12 cellular contexts compared by ENCODE assay signal in the genomic region with DNA sequence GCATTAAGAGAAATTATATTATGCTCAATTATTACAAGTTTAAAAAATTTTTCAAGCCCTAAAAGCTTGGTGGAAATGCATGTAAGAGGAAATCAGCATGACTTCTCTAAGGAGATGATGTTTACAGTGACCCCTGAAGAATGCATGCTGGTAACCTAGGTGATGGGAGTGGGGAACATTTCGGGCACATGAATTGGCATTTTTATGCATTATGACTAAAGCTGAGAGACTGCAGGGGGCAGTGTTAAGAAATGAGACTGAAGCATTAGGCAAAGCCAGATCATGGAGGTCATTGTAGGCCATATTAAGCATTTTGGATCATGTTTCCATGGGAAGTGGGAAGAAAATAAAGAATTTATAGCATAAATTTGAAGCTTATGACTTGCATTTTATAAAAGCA.
A peak's percentile ranks its signal among the peaks of the same experiment; 100 is the strongest.
DNase-seq lines count a peak whose midpoint lies in the region; TF ChIP-seq lines count a peak whose summit lies in the region.
"Had no signal": no experiment of that assay in that cellular context is flagged by ENCODE, and none has a peak within 500 bp of the region (broad histone marks: within the 10 kb centered on the region; RNA-seq: fewer than 3 reads in every experiment).

No MANE protein-coding gene starts in this region.

- peaks cover 34% of the 10 kb centered on the region for H3K4me1 Mint-ChIP-seq in mesothelial cell of epicardium

- H3K27ac Mint-ChIP-seq in mesothelial cell of epicardium, result peak overlapping the region; percentile 97
- H3K27ac Mint-ChIP-seq: activated T-cell treated with anti-CD3 and anti-CD28 coated beads, Interleukin-2, amount 50 U/mL, for 72 hours; T-helper 1 cell treated with Interleukin-12 subunit alpha and Interleukin-12 subunit beta and Interleukin-4 antibody, amounts not matched to agents 30 μg/mL and 1 μg/mL, for 36 hours had no signal

- TF ChIP-seq CTCF in mesothelial cell of epicardium (IDR thresholded peaks at IDR 0.05; ENCODE audit: unreplicated experiment), result no peak
- TF ChIP-seq CTCF in GM10248 (IDR thresholded peaks at IDR 0.05; ENCODE audit: control extremely low read depth, extremely low read depth, low read depth, missing control alignments), result no peak

- no peak overlapping the region for H3K4me3 Mint-ChIP-seq in mesothelial cell of epicardium
- H3K4me3 Mint-ChIP-seq: activated T-cell treated with anti-CD3 and anti-CD28 coated beads, Interleukin-2, amount 50 U/mL, for 72 hours; T-helper 1 cell treated with Interleukin-12 subunit alpha and Interleukin-12 subunit beta and Interleukin-4 antibody, amounts not matched to agents 30 μg/mL and 1 μg/mL, for 36 hours had no signal

- H3K27me3 Mint-ChIP-seq in mesothelial cell of epicardium (ENCODE audit: low read depth), result no peaks in the 10 kb centered on the region

- POLR2A ChIA-PET in GM10248 (lab: Yijun Ruan, JAX), result no interaction called here

- H3K9me3 Mint-ChIP-seq in mesothelial cell of epicardium, result no peaks in the 10 kb centered on the region
- H3K9me3 Mint-ChIP-seq: T-helper 1 cell treated with Interleukin-12 subunit alpha and Interleukin-12 subunit beta and Interleukin-4 antibody, amounts not matched to agents 30 μg/mL and 1 μg/mL, for 36 hours had no signal

- DNase-seq in EH (ENCODE audit: low read depth) (peak; percentile 68), NCI-H226 (peak; percentile 32), dedifferentiated amniotic fluid mesenchymal stem cell (ENCODE audit: extremely low spot score) (peak; percentile 17), mesothelial cell of epicardium (ENCODE audit: low spot score in 2 of 2, unreplicated experiment in 2 of 2) (no peak), AG08395 (ENCODE audit: low spot score) (no peak), GF-D8 (lab: John Stamatoyannopoulos, UW) (no peak), GM10248 (ENCODE audit: extremely low spot score) (no peak)
- DNase-seq in activated T-cell treated with anti-CD3 and anti-CD28 coated beads, Interleukin-2, amount 50 U/mL, for 48 hours, result no peak
- DNase-seq: activated T-cell treated with anti-CD3 and anti-CD28 coated beads, Interleukin-2, amount 50 U/mL, for 72 hours; NCI-H2081; uterus had no signal

- no peaks in the 10 kb centered on the region for H3K36me3 Mint-ChIP-seq in mesothelial cell of epicardium

- CTCF ChIA-PET in GM10248 (lab: Yijun Ruan, JAX), result no interaction called here

Comparison
In these comparisons a context has a peak if more than half of its experiments do, and no peak if none do; other contexts are left out.
1. DNase-seq: peak in EH (single experiment), NCI-H226 (single experiment) and dedifferentiated amniotic fluid mesenchymal stem cell (single experiment); none in mesothelial cell of epicardium (0 of 2), AG08395 (single experiment), activated T-cell treated with anti-CD3 and anti-CD28 coated beads, Interleukin-2, amount 50 U/mL, for 48 hours (0 of 2), GF-D8 (single experiment) and GM10248 (single experiment).